ENCODE assay signal across 1 cellular context in the genomic region with DNA sequence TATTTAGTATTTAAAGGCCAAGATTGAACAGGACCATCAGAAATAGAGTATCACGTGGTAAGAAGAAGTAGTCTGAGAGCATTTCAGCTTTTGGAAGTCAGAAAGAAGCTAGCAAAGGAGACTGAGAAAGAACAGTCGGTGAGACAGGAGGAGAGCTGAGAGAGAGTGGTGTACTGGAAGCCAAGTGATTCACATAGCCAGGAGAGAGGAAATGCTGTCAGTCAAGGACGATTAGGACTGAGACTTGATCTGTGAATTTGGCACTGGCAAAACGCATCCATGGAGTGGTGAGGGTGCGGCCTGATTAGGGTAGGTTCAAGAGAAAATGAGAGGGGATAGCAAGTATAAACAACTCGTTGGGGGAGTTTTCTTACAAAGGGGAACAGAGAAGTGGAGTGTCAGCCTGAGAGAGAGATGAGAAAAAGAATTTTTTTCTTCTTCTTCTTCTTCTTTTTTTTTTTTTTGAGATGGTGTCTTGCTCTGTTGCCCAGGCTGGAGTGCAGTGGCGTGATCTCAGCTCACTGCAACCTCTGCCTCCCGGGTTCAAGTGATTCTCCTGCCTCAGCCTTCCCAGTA.
TF ChIP-seq lines count a peak whose summit lies in the region.

No MANE protein-coding gene starts in this region.

TF ChIP-seq in HepG2, 621 proteins besides CTCF, POLR2A, EP300 and RAD21:
- TF ChIP-seq, protein P1, sequence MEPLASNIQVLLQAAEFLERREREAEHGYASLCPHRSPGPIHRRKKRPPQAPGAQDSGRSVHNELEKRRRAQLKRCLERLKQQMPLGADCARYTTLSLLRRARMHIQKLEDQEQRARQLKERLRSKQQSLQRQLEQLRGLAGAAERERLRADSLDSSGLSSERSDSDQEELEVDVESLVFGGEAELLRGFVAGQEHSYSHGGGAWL (CRISPR knock-in tag; IDR thresholded peaks at IDR 0.05), result no peak
- no peak for TF ChIP-seq RBAK (CRISPR knock-in tag; IDR thresholded peaks at IDR 0.05)
- 0 out of 2 replicates have a peak, but pooled peaks have one; percentile 24 for TF ChIP-seq POLR2G (IDR thresholded peaks at IDR 0.05; ENCODE audit: low read depth, low read length)
- TF ChIP-seq, protein P2, sequence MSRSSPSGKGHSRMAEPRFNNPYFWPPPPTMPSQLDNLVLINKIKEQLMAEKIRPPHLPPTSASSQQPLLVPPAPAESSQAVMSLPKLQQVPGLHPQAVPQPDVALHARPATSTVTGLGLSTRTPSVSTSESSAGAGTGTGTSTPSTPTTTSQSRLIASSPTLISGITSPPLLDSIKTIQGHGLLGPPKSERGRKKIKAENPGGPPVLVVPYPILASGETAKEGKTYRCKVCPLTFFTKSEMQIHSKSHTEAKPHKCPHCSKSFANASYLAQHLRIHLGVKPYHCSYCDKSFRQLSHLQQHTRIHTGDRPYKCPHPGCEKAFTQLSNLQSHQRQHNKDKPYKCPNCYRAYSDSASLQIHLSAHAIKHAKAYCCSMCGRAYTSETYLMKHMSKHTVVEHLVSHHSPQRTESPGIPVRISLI (CRISPR knock-in tag; IDR thresholded peaks at IDR 0.05; ENCODE audit: borderline replicate concordance), result no peak
- TF ChIP-seq, protein P3, sequence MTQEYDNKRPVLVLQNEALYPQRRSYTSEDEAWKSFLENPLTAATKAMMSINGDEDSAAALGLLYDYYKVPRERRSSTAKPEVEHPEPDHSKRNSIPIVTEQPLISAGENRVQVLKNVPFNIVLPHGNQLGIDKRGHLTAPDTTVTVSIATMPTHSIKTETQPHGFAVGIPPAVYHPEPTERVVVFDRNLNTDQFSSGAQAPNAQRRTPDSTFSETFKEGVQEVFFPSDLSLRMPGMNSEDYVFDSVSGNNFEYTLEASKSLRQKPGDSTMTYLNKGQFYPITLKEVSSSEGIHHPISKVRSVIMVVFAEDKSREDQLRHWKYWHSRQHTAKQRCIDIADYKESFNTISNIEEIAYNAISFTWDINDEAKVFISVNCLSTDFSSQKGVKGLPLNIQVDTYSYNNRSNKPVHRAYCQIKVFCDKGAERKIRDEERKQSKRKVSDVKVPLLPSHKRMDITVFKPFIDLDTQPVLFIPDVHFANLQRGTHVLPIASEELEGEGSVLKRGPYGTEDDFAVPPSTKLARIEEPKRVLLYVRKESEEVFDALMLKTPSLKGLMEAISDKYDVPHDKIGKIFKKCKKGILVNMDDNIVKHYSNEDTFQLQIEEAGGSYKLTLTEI (CRISPR knock-in tag; conservative IDR thresholded peaks at IDR 0.05), result no peak
- no peak for TF ChIP-seq ATF7 (IDR thresholded peaks at IDR 0.05)
- no peak for TF ChIP-seq ATF7 (CRISPR knock-in tag; IDR thresholded peaks at IDR 0.05)
- peak; percentile 74 for TF ChIP-seq RBM22 (optimal IDR thresholded peaks at IDR 0.05; ENCODE audit: low read length)
- TF ChIP-seq, protein P4, sequence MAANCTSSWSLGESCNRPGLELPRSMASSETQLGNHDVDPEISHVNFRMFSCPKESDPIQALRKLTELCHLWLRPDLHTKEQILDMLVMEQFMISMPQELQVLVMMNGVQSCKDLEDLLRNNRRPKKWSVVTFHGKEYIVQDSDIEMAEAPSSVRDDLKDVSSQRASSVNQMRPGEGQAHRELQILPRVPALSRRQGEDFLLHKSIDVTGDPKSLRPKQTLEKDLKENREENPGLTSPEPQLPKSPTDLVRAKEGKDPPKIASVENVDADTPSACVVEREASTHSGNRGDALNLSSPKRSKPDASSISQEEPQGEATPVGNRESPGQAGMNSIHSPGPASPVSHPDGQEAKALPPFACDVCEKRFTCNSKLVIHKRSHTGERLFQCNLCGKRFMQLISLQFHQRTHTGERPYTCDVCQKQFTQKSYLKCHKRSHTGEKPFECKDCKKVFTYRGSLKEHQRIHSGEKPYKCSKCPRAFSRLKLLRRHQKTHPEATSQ (CRISPR knock-in tag; IDR thresholded peaks at IDR 0.05; ENCODE audit: borderline replicate concordance), result no peak
